10 cellular contexts compared by ENCODE assay signal in genomic region chrX:103766813-103767555, GRCh38. TPM values are rescaled to one million over a fixed set of nuclear protein-coding genes. Genes with fewer than 3 reads are reported as not detected.
"Had no signal": no experiment of that assay in that cellular context is flagged by ENCODE, and none has a peak within 500 bp of the region (broad histone marks: within the 10 kb centered on the region; RNA-seq: fewer than 3 reads in every experiment).

No MANE protein-coding gene starts in this region.

RNA-seq across cellular contexts. Expression of gene PLP1, which starts 9.7 kb away (rescaled TPM):
- total RNA-seq: activated CD4-positive, alpha-beta memory T cell treated with anti-CD3 and anti-CD28 coated beads, Interleukin-2, amount 10 ng/mL, durations not matched to agents 7 days and 5 days; activated CD4-positive, alpha-beta T cell treated with anti-CD3 and anti-CD28 coated beads for 36 hours; activated CD8-positive, alpha-beta memory T cell treated with anti-CD3 and anti-CD28 coated beads for 36 hours; activated naive CD4-positive, alpha-beta T cell treated with anti-CD3 and anti-CD28 coated beads for 36 hours; activated T-helper 17 cell treated with anti-CD3 and anti-CD28 coated beads, Interleukin-2, amount 50 U/mL, for 72 hours; NCI-H460; OCI-LY7; T-helper 2 cell treated with Interferon-gamma antibody and Interleukin-4, amounts not matched to agents 100 ng/mL and 5 ng/mL, for 36 hours had no signal
- polyA plus RNA-seq: cardiac muscle cell had no signal

RNA-seq across cellular contexts. Expression of gene TMEM31, which starts 56.3 kb away (rescaled TPM):
- total RNA-seq: activated CD4-positive, alpha-beta memory T cell treated with anti-CD3 and anti-CD28 coated beads, Interleukin-2, amount 10 ng/mL, durations not matched to agents 7 days and 5 days; activated T-helper 17 cell treated with anti-CD3 and anti-CD28 coated beads, Interleukin-2, amount 50 U/mL, for 72 hours; cardiac muscle cell; NCI-H460; Right ventricle myocardium inferior; T-helper 2 cell treated with Interferon-gamma antibody and Interleukin-4, amounts not matched to agents 100 ng/mL and 5 ng/mL, for 36 hours had no signal
